28 cellular contexts compared by ENCODE assay signal in genomic region chr2:30608643-30609042, GRCh38.
"Had no signal": no experiment of that assay in that cellular context is flagged by ENCODE, and none has a peak within 500 bp of the region (broad histone marks: within the 10 kb centered on the region; RNA-seq: fewer than 3 reads in every experiment).

No MANE protein-coding gene starts in this region.

- H3K27ac ChIP-seq: coronary artery, epithelial cell of prostate, foreskin keratinocyte, lower lobe of right lung, testis, uterus had no signal

- H3K4me3 Mint-ChIP-seq: activated B cell treated with CpG ODN at 0.5 μM for 24 hours; activated CD4-positive, alpha-beta T cell treated with anti-CD3 and anti-CD28 coated beads for 36 hours; activated naive CD8-positive, alpha-beta T cell treated with anti-CD3 and anti-CD28 coated beads, Interleukin-2, amount 10 ng/mL, durations not matched to agents 7 days and 5 days; activated T-cell treated with anti-CD3 and anti-CD28 coated beads, Interleukin-2, amount 50 U/mL, for 4 hours; endodermal cell; naive B cell; neural crest cell had no signal

- H3K27me3 ChIP-seq: foreskin keratinocyte, testis, uterus had no signal

- H3K36me3 ChIP-seq: lower lobe of right lung, uterus had no signal

- H3K9me3 Mint-ChIP-seq: activated T-cell treated with anti-CD3 and anti-CD28 coated beads, Interleukin-2, amount 50 U/mL, for 4 hours; activated T-helper 2 cell treated with anti-CD3 and anti-CD28 coated beads, Interferon-gamma antibody, Interleukin-2, Interleukin-4, amounts not matched to agents 10 μg/mL and 5 μg/mL and 100 μg/mL, durations not matched to agents 14 hours and 24 hours and 36 hours; naive B cell had no signal

- FAIRE-seq: bronchial epithelial cell, kidney had no signal

- H3K4me3 ChIP-seq: coronary artery, lower lobe of right lung, testis, uterus had no signal

- DNase-seq: activated B cell treated with CpG ODN at 0.5 μM for 24 hours; activated CD4-positive, alpha-beta T cell treated with anti-CD3 and anti-CD28 coated beads for 36 hours; activated CD4-positive, alpha-beta T cell treated with anti-CD3 and anti-CD28 coated beads, Interleukin-2, amount 50 U/mL, for 4 hours; activated CD8-positive, alpha-beta memory T cell treated with anti-CD3 and anti-CD28 coated beads, Interleukin-2, amount 50 U/mL, for 48 hours; activated naive CD4-positive, alpha-beta T cell treated with Interleukin-2 at 50 U/mL for 16 hours; activated naive CD8-positive, alpha-beta T cell treated with anti-CD3 and anti-CD28 coated beads, Interleukin-2, amount 10 ng/mL, durations not matched to agents 7 days and 5 days; activated T-cell treated with anti-CD3 and anti-CD28 coated beads, Interleukin-2, amount 50 U/mL, for 4 hours; amniotic stem cell; endodermal cell; foreskin keratinocyte; kidney; lower lobe of right lung; naive B cell; occipital lobe; stimulated activated CD4-positive, alpha-beta T cell treated with anti-CD3 and anti-CD28 coated beads, Interleukin-2, amount 100 ng/mL, for 48 hours; stimulated activated CD8-positive, alpha-beta memory T cell treated with anti-CD3 and anti-CD28 coated beads, Interleukin-4, amount 100 ng/mL, for 48 hours; stimulated activated naive CD4-positive, alpha-beta T cell; T-helper 9 cell; testis; trophoblast cell; uterus had no signal

- H3K9me3 ChIP-seq: lower lobe of right lung, testis, uterus had no signal

- H3K4me1 Mint-ChIP-seq: activated CD4-positive, alpha-beta T cell treated with anti-CD3 and anti-CD28 coated beads for 36 hours had no signal

- ATAC-seq: activated CD4-positive, alpha-beta T cell treated with anti-CD3 and anti-CD28 coated beads for 36 hours; activated T-cell treated with anti-CD3 and anti-CD28 coated beads, Interleukin-2, amount 50 U/mL, for 4 hours; foreskin keratinocyte; left lobe of liver; lower lobe of right lung; sciatic nerve had no signal

- H3K4me1 ChIP-seq: foreskin keratinocyte, uterus had no signal

- H3K27ac Mint-ChIP-seq: activated B cell treated with CpG ODN at 0.5 μM for 24 hours; activated CD4-positive, alpha-beta T cell treated with anti-CD3 and anti-CD28 coated beads for 36 hours; activated naive CD8-positive, alpha-beta T cell treated with anti-CD3 and anti-CD28 coated beads, Interleukin-2, amount 10 ng/mL, durations not matched to agents 7 days and 5 days; activated T-helper 2 cell treated with anti-CD3 and anti-CD28 coated beads, Interferon-gamma antibody, Interleukin-2, Interleukin-4, amounts not matched to agents 10 μg/mL and 5 μg/mL and 100 μg/mL, durations not matched to agents 14 hours and 24 hours and 36 hours; endodermal cell had no signal

- H3K27me3 Mint-ChIP-seq: activated B cell treated with CpG ODN at 0.5 μM for 24 hours; activated CD4-positive, alpha-beta T cell treated with anti-CD3 and anti-CD28 coated beads for 36 hours; activated naive CD8-positive, alpha-beta T cell treated with anti-CD3 and anti-CD28 coated beads, Interleukin-2, amount 10 ng/mL, durations not matched to agents 7 days and 5 days; naive B cell had no signal
